ENCODE assay signal across 10 cellular contexts in genomic region chr1:85224734-85225623, GRCh38. TPM values are rescaled to one million over a fixed set of nuclear protein-coding genes. Genes with fewer than 3 reads are reported as not detected.
A peak's percentile ranks its signal among the peaks of the same experiment; 100 is the strongest.
DNase-seq lines count a peak whose midpoint lies in the region; ATAC-seq and TF ChIP-seq lines count a peak whose summit lies in the region.
"Had no signal": no experiment of that assay in that cellular context is flagged by ENCODE, and none has a peak within 500 bp of the region (broad histone marks: within the 10 kb centered on the region; RNA-seq: fewer than 3 reads in every experiment).

No MANE protein-coding gene starts in this region.

- no peaks in the 10 kb centered on the region for H3K4me1 ChIP-seq in SK-N-SH (ENCODE audit: control insufficient read depth in 1 of 2, insufficient read depth in 2 of 2, low read depth in 1 of 2, low read length in 1 of 2)

- CTCF ChIA-PET in SK-N-SH (lab: Yijun Ruan, JAX) = interaction anchor here (0.7 to 2.2 kb wide), 5 partner anchors 25 to 280 kb away, joined by 3 to 7 read pairs (median 3); partner anchors contain the start of gene C1orf52

- H3K4me3 Mint-ChIP-seq in endothelial cell (ENCODE audit: unreplicated experiment) = no peak overlapping the region
- H3K4me3 Mint-ChIP-seq in mesothelial cell of epicardium = peak overlapping the region; percentile 31

- POLR2A ChIA-PET in SK-N-SH (lab: Yijun Ruan, JAX) = interaction anchor here (1.2 kb wide), 1 partner anchor 35 kb away, joined by 3 read pairs; the partner anchor contains the start of gene C1orf52

- no peaks in the 10 kb centered on the region for H3K9me3 ChIP-seq in SK-N-SH

- H2AFZ ChIP-seq in SK-N-SH (ENCODE audit: low read depth) = no peak overlapping the region

- H3K9ac ChIP-seq in SK-N-SH = no peak overlapping the region

- no peaks in the 10 kb centered on the region for H3K9me2 ChIP-seq in SK-N-SH

- no peak overlapping the region for H3K4me3 ChIP-seq in SK-N-SH (ENCODE audit: low read depth in 2 of 2, low read length in 1 of 2)

- peaks cover 3% of the 10 kb centered on the region for H3K4me1 Mint-ChIP-seq in endothelial cell (ENCODE audit: unreplicated experiment)
- peaks cover 72% of the 10 kb centered on the region for H3K4me1 Mint-ChIP-seq in mesothelial cell of epicardium

- peaks cover 4% of the 10 kb centered on the region for H3F3A ChIP-seq in SK-N-SH (replicated peaks; ENCODE audit: insufficient read depth)

- WGBS in SK-N-SH (ENCODE audit: low lambda C conversion rate) = 10% methylated on average over 3 of the region's 3 CpGs

- no peaks in the 10 kb centered on the region for H3K9me3 Mint-ChIP-seq in endothelial cell (ENCODE audit: unreplicated experiment)
- peaks cover 3% of the 10 kb centered on the region for H3K9me3 Mint-ChIP-seq in mesothelial cell of epicardium

- no peaks in the 10 kb centered on the region for H4K20me1 ChIP-seq in SK-N-SH (ENCODE audit: insufficient read depth)

- H3K27me3 ChIP-seq in SK-N-SH (ENCODE audit: insufficient read depth) = peaks cover 49% of the 10 kb centered on the region

- H3K36me3 Mint-ChIP-seq in endothelial cell (ENCODE audit: low read depth, unreplicated experiment) = no peaks in the 10 kb centered on the region
- H3K36me3 Mint-ChIP-seq in mesothelial cell of epicardium = no peaks in the 10 kb centered on the region

- no peak for TF ChIP-seq EP300 in SK-N-SH (IDR thresholded peaks at IDR 0.05; ENCODE audit: borderline replicate concordance in 1 of 2, low read depth in 1 of 2, low read length in 1 of 2)

- H3K27ac Mint-ChIP-seq in endothelial cell (ENCODE audit: unreplicated experiment) (no peak overlapping the region), mesothelial cell of epicardium (peak overlapping the region; percentile 93)

- no peaks in the 10 kb centered on the region for H3K36me3 ChIP-seq in SK-N-SH (replicated peaks in 1 of 2; ENCODE audit: control insufficient read depth in 1 of 2, insufficient read depth in 2 of 2, low read length in 1 of 2)

- DNase-seq in DMS79 (lab: John Stamatoyannopoulos, UW) (peak; percentile 97), NCI-H2107 treated with DMSO at 0.1 percent for 48 hours (lab: John Stamatoyannopoulos, UW; ENCODE audit: unreplicated experiment) (peak; percentile 81), endothelial cell (ENCODE audit: low spot score) (peak; percentile 18), mesothelial cell of epicardium (ENCODE audit: low spot score in 2 of 2, unreplicated experiment in 2 of 2) (peak; percentile 32 to 52), SK-N-SH (no peak), activated gamma-delta T cell (lab: John Stamatoyannopoulos, UW) (no peak), T1000 (lab: John Stamatoyannopoulos, UW) (no peak)
- DNase-seq: activated CD4-positive, alpha-beta T cell treated with anti-CD3 and anti-CD28 coated beads for 1 hour; NCI-H2081 treated with DMSO at 0.1 percent for 48 hours had no signal

- no peaks in the 10 kb centered on the region for H3K27me3 Mint-ChIP-seq in endothelial cell (ENCODE audit: unreplicated experiment)
- H3K27me3 Mint-ChIP-seq in mesothelial cell of epicardium (ENCODE audit: low read depth) = no peaks in the 10 kb centered on the region

- H3K27ac ChIP-seq in SK-N-SH (ENCODE audit: low read depth in 2 of 2, low read length in 1 of 2) = no peak overlapping the region

- TF ChIP-seq CTCF in endothelial cell (IDR thresholded peaks at IDR 0.05; ENCODE audit: unreplicated experiment) (no peak), mesothelial cell of epicardium (IDR thresholded peaks at IDR 0.05; ENCODE audit: unreplicated experiment) (no peak), SK-N-SH (IDR thresholded peaks at IDR 0.05) (no peak)

- H3K79me2 ChIP-seq in SK-N-SH (ENCODE audit: insufficient read depth) = no peaks in the 10 kb centered on the region

- no peak for ATAC-seq in HG02588 (IDR thresholded peaks at IDR 0.05; ENCODE audit: unreplicated experiment)

- no peak for TF ChIP-seq RAD21 in SK-N-SH (IDR thresholded peaks at IDR 0.05; ENCODE audit: low read length)

- no peak overlapping the region for H3K4me2 ChIP-seq in SK-N-SH

TF ChIP-seq in SK-N-SH, 30 proteins besides CTCF, POLR2A, EP300 and RAD21:
- TF ChIP-seq REST (IDR thresholded peaks at IDR 0.05; ENCODE audit: low read depth, low read length) (no peak), GATA2 (CRISPR knock-in tag; IDR thresholded peaks at IDR 0.05) (no peak), RCOR1 (IDR thresholded peaks at IDR 0.05; ENCODE audit: low read length) (no peak), TCF12 (IDR thresholded peaks at IDR 0.05) (no peak), JUND (IDR thresholded peaks at IDR 0.05) (no peak), SIN3A (IDR thresholded peaks at IDR 0.05; ENCODE audit: borderline replicate concordance, low read depth, low read length) (no peak), FOSL2 (IDR thresholded peaks at IDR 0.05; ENCODE audit: borderline replicate concordance, low read depth) (no peak), MAX (IDR thresholded peaks at IDR 0.05; ENCODE audit: low read depth) (no peak), NRF1 (IDR thresholded peaks at IDR 0.05; ENCODE audit: low read depth, low read length) (no peak)

RNA-seq across cellular contexts. Expression of gene SYDE2, which starts 24.2 kb away (rescaled TPM):
- 4.2 TPM for total RNA-seq in endothelial cell (ENCODE audit: unreplicated experiment)
- 40.2 to 42.4 TPM (median 41.7 TPM) in 3 replicates for total RNA-seq in mesothelial cell of epicardium
- polyA plus RNA-seq in SK-N-SH (2012; rRNA removed) = not detected in 2 replicates
- under 0.01 TPM in 1 of 2 replicates, not detected in the other for polyA plus RNA-seq in SK-N-SH (2012; cell fraction: cytosol; rRNA removed)
- 0.01 TPM in 1 of 2 replicates, not detected in the other for polyA plus RNA-seq in SK-N-SH (2012; cell fraction: nucleus; rRNA removed)

RNA-seq across cellular contexts. Expression of gene C1orf52, which starts 34.5 kb away (rescaled TPM):
- 37.7 TPM for total RNA-seq in endothelial cell (ENCODE audit: unreplicated experiment)
- 44.6 to 48.2 TPM (median 47.4 TPM) in 3 replicates for total RNA-seq in mesothelial cell of epicardium
- polyA plus RNA-seq in SK-N-SH (2012; rRNA removed) = 23.4 and 24.3 TPM in 2 replicates
- 19.1 and 20.8 TPM in 2 replicates for polyA plus RNA-seq in SK-N-SH (2012; cell fraction: cytosol; rRNA removed)
- polyA plus RNA-seq in SK-N-SH (2012; cell fraction: nucleus; rRNA removed) = 30.0 and 36.7 TPM in 2 replicates

RNA-seq across cellular contexts. Expression of gene BCL10, which starts 51.5 kb away (rescaled TPM):
- total RNA-seq in endothelial cell (ENCODE audit: unreplicated experiment) (33.6 TPM), mesothelial cell of epicardium (26.9 to 28.4 TPM (median 27.2 TPM) in 3 replicates)
- polyA plus RNA-seq in SK-N-SH (2012; rRNA removed) = 5.8 and 6.6 TPM in 2 replicates
- 7.2 and 8.0 TPM in 2 replicates for polyA plus RNA-seq in SK-N-SH (2012; cell fraction: cytosol; rRNA removed)
- polyA plus RNA-seq in SK-N-SH (2012; cell fraction: nucleus; rRNA removed) = 5.5 and 7.7 TPM in 2 replicates

Comparison
In these comparisons a context has a peak if more than half of its experiments do, and no peak if none do; other contexts are left out.
1. DNase-seq: peak in DMS79 (single experiment), NCI-H2107 treated with DMSO at 0.1 percent for 48 hours (single experiment), endothelial cell (single experiment) and mesothelial cell of epicardium (2 of 2); none in SK-N-SH (single experiment), activated gamma-delta T cell (single experiment) and T1000 (single experiment).